ENCODE assay signal across 8 cellular contexts in the genomic region with DNA sequence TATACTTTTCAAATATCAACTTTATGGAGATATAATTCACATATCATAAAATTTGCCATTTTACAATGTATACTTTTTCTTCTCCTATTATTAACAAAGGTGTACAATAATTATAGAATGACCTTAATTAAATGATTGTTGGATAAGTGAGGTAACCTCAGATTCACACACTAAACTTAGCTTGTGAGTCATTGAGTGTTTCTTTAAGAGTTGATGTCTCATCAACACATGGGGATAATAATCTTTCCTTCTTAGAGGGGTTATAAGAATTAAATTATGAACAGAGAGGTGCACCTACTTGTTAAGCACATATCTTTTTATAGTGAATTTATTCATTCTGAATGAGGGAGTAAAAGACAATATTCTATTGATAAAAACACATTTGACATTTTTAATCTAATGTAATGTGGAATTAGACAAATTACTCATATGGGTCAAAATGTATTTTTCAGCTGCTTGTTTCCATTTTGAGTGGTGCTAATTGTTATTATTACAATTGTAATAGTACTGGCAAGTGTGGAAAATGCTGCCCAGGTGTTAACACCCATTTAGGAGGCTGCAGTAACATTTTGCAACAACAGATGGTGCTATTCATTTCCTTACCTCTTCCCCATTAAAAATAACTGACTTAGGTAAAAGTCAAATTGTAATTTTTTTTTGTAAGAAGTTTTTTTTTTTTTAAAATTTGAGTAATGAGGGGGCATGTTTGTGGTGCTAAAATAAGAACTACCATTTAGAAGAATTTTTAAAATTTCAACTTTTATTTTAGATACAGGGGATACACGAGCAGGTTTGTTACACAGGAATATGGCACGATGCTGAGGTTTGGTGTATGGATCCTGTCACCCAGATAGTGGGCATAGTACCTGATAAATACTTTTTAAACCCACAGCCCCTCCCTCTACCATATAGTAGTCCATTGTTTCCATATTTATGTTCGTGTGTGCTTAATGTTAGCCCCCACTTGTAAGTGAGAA. TPM values are rescaled to one million over a fixed set of nuclear protein-coding genes. Genes with fewer than 3 reads are reported as not detected.
A peak's percentile ranks its signal among the peaks of the same experiment; 100 is the strongest.
DNase-seq lines count a peak whose midpoint lies in the region; ATAC-seq lines count a peak whose summit lies in the region.

No MANE protein-coding gene starts in this region.

- ATAC-seq in HG03025 (IDR thresholded peaks at IDR 0.05; ENCODE audit: low FRiP score, unreplicated experiment) (peak; percentile 61), HG02678 (IDR thresholded peaks at IDR 0.05; ENCODE audit: unreplicated experiment) (no peak)

- DNase-seq in NCI-H510A treated with DMSO at 0.1 percent for 48 hours (lab: John Stamatoyannopoulos, UW): peak; percentile 21
- no peak for DNase-seq in NCI-H510A (lab: John Stamatoyannopoulos, UW)
- peak; percentile 31 for DNase-seq in SK-MEL-5 (ENCODE audit: low read depth, low spot score)
- peak; percentile 43 for DNase-seq in iPS-NIHi7 (ENCODE audit: extremely low spot score)
- DNase-seq in NCI-H446 treated with DMSO at 0.1 percent for 48 hours (lab: John Stamatoyannopoulos, UW): no peak
- no peak for DNase-seq in hypothalamus (lab: John Stamatoyannopoulos, UW)

- in situ Hi-C loops in SK-MEL-5 (cut with HindIII; ENCODE audit: low pct_unique_long_range_greater_than_20kb, low sequenced_read_pairs): no loop called here

RNA-seq across cellular contexts. Expression of a gene that starts 32.1 kb away (rescaled TPM):
- not detected in 2 replicates for total RNA-seq in SK-MEL-5 (2014; rRNA removed; shearing (Covaris generic))
- polyA plus RNA-seq in SK-MEL-5 (2015; cell fraction: cytosol; rRNA removed): not detected in 2 replicates
- polyA plus RNA-seq in SK-MEL-5 (2015; cell fraction: nucleus; rRNA removed): not detected in 2 replicates

Comparison
In these comparisons a context has a peak if more than half of its experiments do, and no peak if none do; other contexts are left out.
1. DNase-seq: peak in NCI-H510A treated with DMSO at 0.1 percent for 48 hours (single experiment), SK-MEL-5 (single experiment) and iPS-NIHi7 (single experiment); none in NCI-H510A (single experiment), NCI-H446 treated with DMSO at 0.1 percent for 48 hours (single experiment) and hypothalamus (0 of 51).